In genomic region chr11:122788781-122789535, GRCh38 we compare ENCODE assay signal across 1 cellular context.
TF ChIP-seq lines count a peak whose summit lies in the region.

No MANE protein-coding gene starts in this region.

TF ChIP-seq in H1, 55 proteins besides CTCF, POLR2A, EP300 and RAD21:
- no peak for TF ChIP-seq KDM4A (IDR thresholded peaks at IDR 0.05; ENCODE audit: low read depth, low read length, severe bottlenecking)
- TF ChIP-seq RFX5 (IDR thresholded peaks at IDR 0.05; ENCODE audit: borderline replicate concordance, low read depth, low read length): no peak
- TF ChIP-seq SUZ12 (IDR thresholded peaks at IDR 0.05; ENCODE audit: low read length): no peak
- TF ChIP-seq POLR2AphosphoS5 (IDR thresholded peaks at IDR 0.05; ENCODE audit: low read depth, low read length): no peak
- TF ChIP-seq SP4 (IDR thresholded peaks at IDR 0.05; ENCODE audit: low read length): no peak
- no peak for TF ChIP-seq BCL11A (IDR thresholded peaks at IDR 0.05; ENCODE audit: low read depth in 2 of 2, low read length in 2 of 2)
- no peak for TF ChIP-seq HDAC2 (IDR thresholded peaks at IDR 0.05; ENCODE audit: borderline replicate concordance in 1 of 2, low read depth in 2 of 2, low read length in 2 of 2)
